In the genomic region with DNA sequence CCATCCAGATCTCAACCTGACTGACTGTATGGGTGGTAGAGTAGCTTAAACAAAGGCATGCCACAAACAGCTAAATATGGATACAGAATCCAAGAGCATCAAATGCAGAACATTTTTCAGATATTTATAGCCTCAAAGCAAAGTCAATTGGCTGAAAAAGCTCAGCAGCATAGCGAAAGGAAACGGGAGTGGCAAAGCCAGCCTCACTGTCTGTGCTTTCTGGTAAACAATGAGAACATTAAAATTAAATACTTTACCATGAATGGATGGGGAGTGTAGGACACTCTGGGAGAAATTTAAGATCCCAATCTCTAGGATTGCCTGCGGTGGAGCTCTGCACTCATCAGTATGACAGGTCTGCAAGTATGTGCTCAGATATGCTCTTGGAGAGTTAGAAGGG, we compare ENCODE assay signal across 1 cellular context.
TF ChIP-seq lines count a peak whose summit lies in the region.

No MANE protein-coding gene starts in this region.

TF ChIP-seq in WTC11, 78 proteins besides CTCF, POLR2A, EP300 and RAD21 (continued from another document):
- TF ChIP-seq, protein P1, sequence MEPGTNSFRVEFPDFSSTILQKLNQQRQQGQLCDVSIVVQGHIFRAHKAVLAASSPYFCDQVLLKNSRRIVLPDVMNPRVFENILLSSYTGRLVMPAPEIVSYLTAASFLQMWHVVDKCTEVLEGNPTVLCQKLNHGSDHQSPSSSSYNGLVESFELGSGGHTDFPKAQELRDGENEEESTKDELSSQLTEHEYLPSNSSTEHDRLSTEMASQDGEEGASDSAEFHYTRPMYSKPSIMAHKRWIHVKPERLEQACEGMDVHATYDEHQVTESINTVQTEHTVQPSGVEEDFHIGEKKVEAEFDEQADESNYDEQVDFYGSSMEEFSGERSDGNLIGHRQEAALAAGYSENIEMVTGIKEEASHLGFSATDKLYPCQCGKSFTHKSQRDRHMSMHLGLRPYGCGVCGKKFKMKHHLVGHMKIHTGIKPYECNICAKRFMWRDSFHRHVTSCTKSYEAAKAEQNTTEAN (CRISPR knock-in tag; IDR thresholded peaks at IDR 0.05): no peak
- TF ChIP-seq MYBL2 (CRISPR knock-in tag; IDR thresholded peaks at IDR 0.05) (no peak), FOXK1 (CRISPR knock-in tag; IDR thresholded peaks at IDR 0.05) (no peak), JAZF1 (CRISPR knock-in tag; IDR thresholded peaks at IDR 0.05) (no peak), FOXP1 (CRISPR knock-in tag; IDR thresholded peaks at IDR 0.05; ENCODE audit: borderline replicate concordance) (no peak)
- TF ChIP-seq, protein P2, sequence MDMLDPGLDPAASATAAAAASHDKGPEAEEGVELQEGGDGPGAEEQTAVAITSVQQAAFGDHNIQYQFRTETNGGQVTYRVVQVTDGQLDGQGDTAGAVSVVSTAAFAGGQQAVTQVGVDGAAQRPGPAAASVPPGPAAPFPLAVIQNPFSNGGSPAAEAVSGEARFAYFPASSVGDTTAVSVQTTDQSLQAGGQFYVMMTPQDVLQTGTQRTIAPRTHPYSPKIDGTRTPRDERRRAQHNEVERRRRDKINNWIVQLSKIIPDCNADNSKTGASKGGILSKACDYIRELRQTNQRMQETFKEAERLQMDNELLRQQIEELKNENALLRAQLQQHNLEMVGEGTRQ (CRISPR knock-in tag; IDR thresholded peaks at IDR 0.05): no peak
- TF ChIP-seq, protein P3, sequence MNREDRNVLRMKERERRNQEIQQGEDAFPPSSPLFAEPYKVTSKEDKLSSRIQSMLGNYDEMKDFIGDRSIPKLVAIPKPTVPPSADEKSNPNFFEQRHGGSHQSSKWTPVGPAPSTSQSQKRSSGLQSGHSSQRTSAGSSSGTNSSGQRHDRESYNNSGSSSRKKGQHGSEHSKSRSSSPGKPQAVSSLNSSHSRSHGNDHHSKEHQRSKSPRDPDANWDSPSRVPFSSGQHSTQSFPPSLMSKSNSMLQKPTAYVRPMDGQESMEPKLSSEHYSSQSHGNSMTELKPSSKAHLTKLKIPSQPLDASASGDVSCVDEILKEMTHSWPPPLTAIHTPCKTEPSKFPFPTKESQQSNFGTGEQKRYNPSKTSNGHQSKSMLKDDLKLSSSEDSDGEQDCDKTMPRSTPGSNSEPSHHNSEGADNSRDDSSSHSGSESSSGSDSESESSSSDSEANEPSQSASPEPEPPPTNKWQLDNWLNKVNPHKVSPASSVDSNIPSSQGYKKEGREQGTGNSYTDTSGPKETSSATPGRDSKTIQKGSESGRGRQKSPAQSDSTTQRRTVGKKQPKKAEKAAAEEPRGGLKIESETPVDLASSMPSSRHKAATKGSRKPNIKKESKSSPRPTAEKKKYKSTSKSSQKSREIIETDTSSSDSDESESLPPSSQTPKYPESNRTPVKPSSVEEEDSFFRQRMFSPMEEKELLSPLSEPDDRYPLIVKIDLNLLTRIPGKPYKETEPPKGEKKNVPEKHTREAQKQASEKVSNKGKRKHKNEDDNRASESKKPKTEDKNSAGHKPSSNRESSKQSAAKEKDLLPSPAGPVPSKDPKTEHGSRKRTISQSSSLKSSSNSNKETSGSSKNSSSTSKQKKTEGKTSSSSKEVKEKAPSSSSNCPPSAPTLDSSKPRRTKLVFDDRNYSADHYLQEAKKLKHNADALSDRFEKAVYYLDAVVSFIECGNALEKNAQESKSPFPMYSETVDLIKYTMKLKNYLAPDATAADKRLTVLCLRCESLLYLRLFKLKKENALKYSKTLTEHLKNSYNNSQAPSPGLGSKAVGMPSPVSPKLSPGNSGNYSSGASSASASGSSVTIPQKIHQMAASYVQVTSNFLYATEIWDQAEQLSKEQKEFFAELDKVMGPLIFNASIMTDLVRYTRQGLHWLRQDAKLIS (CRISPR knock-in tag; IDR thresholded peaks at IDR 0.05; ENCODE audit: borderline replicate concordance): no peak
- TF ChIP-seq, protein P4, sequence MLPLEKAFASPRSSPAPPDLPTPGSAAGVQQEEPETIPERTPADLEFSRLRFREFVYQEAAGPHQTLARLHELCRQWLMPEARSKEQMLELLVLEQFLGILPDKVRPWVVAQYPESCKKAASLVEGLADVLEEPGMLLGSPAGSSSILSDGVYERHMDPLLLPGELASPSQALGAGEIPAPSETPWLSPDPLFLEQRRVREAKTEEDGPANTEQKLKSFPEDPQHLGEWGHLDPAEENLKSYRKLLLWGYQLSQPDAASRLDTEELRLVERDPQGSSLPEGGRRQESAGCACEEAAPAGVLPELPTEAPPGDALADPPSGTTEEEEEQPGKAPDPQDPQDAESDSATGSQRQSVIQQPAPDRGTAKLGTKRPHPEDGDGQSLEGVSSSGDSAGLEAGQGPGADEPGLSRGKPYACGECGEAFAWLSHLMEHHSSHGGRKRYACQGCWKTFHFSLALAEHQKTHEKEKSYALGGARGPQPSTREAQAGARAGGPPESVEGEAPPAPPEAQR (CRISPR knock-in tag; IDR thresholded peaks at IDR 0.05): no peak
